1 cellular context compared by ENCODE assay signal in the genomic region with DNA sequence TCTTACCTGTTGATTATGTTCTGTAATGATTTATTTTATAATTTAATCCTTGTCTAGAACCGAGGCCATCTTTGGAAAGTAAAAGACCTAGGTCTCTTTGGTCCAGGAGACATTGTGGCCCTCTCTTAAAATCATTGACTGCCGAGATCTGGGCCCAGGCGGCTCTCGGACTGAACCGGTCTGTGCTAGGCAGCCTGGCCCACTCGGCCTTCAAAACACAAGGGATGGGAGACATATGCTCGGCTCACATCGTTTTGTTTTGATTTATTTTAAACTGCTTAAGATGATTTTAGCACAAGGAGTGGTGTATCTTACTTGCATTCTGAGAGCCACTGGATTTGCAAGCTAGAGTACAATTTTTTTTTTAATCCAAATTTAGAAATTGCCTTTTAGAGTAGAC.
TF ChIP-seq lines count a peak whose summit lies in the region.

No MANE protein-coding gene starts in this region.

TF ChIP-seq in WTC11, 78 proteins besides CTCF, POLR2A, EP300 and RAD21 (continued from another document):
- TF ChIP-seq ZNF512 (CRISPR knock-in tag; IDR thresholded peaks at IDR 0.05; ENCODE audit: borderline replicate concordance) (no peak), FOXP1 (CRISPR knock-in tag; IDR thresholded peaks at IDR 0.05; ENCODE audit: borderline replicate concordance) (no peak), ZNF671 (CRISPR knock-in tag; IDR thresholded peaks at IDR 0.05) (no peak), ATF2 (CRISPR knock-in tag; IDR thresholded peaks at IDR 0.05; ENCODE audit: borderline replicate concordance, low read depth) (no peak), USF2 (CRISPR knock-in tag; IDR thresholded peaks at IDR 0.05) (no peak), FOXK1 (CRISPR knock-in tag; IDR thresholded peaks at IDR 0.05) (no peak), RORB (CRISPR knock-in tag; IDR thresholded peaks at IDR 0.05) (no peak), GABPB1 (CRISPR knock-in tag; IDR thresholded peaks at IDR 0.05) (no peak)
TF ChIP-seq in WTC11: peak in this region for 0.
